In genomic region chr2:30826481-30826880, GRCh38 we compare ENCODE assay signal across 35 cellular contexts. TPM values are rescaled to one million over a fixed set of nuclear protein-coding genes. Genes with fewer than 3 reads are reported as not detected.
"Had no signal": no experiment of that assay in that cellular context is flagged by ENCODE, and none has a peak within 500 bp of the region (broad histone marks: within the 10 kb centered on the region; RNA-seq: fewer than 3 reads in every experiment).

No MANE protein-coding gene starts in this region.

- H3K27me3 Mint-ChIP-seq: activated B cell treated with CpG ODN at 0.5 μM for 24 hours; activated naive CD8-positive, alpha-beta T cell treated with anti-CD3 and anti-CD28 coated beads for 36 hours had no signal

- ATAC-seq: activated CD4-positive, CD25-positive, alpha-beta regulatory T cell treated with anti-CD3 and anti-CD28 coated beads, Interleukin-2, amount 50 U/mL, for 24 hours; activated CD8-positive, alpha-beta T cell treated with anti-CD3 and anti-CD28 coated beads for 36 hours; activated naive CD8-positive, alpha-beta T cell treated with anti-CD3 and anti-CD28 coated beads, Interleukin-2, amount 50 U/mL, for 24 hours; activated T-cell treated with anti-CD3 and anti-CD28 coated beads, Interleukin-2, amount 50 U/mL, for 4 hours; body of pancreas; T-helper 17 cell had no signal

- H3K4me1 Mint-ChIP-seq: activated B cell treated with CpG ODN at 0.5 μM for 24 hours; activated naive CD4-positive, alpha-beta T cell treated with anti-CD3 and anti-CD28 coated beads, Interleukin-2, amount 50 U/mL, for 24 hours; activated naive CD8-positive, alpha-beta T cell treated with anti-CD3 and anti-CD28 coated beads for 36 hours; activated naive CD8-positive, alpha-beta T cell treated with anti-CD3 and anti-CD28 coated beads, Interleukin-2, amount 50 U/mL, for 24 hours; T-helper 17 cell had no signal

- H3K27me3 ChIP-seq: adrenal gland, body of pancreas, colonic mucosa, esophagus squamous epithelium had no signal

- H3K36me3 ChIP-seq: adrenal gland, colonic mucosa, esophagus squamous epithelium, WERI-Rb-1 had no signal

- FAIRE-seq: endometrium, endothelial cell of umbilical vein, frontal cortex had no signal

- H3K9me3 Mint-ChIP-seq: activated naive CD4-positive, alpha-beta T cell treated with anti-CD3 and anti-CD28 coated beads, Interleukin-2, amount 50 U/mL, for 24 hours; activated T-helper 2 cell treated with anti-CD3 and anti-CD28 coated beads, Interferon-gamma antibody, Interleukin-2, Interleukin-4, amounts not matched to agents 10 μg/mL and 5 μg/mL and 100 μg/mL, durations not matched to agents 14 hours and 24 hours and 36 hours had no signal

- H3K27ac Mint-ChIP-seq: activated B cell treated with CpG ODN at 0.5 μM for 24 hours; activated CD8-positive, alpha-beta T cell treated with anti-CD3 and anti-CD28 coated beads for 36 hours; activated naive CD4-positive, alpha-beta T cell treated with anti-CD3 and anti-CD28 coated beads for 36 hours; activated naive CD4-positive, alpha-beta T cell treated with anti-CD3 and anti-CD28 coated beads, Interleukin-2, amount 50 U/mL, for 24 hours; activated naive CD8-positive, alpha-beta T cell treated with anti-CD3 and anti-CD28 coated beads for 36 hours; activated naive CD8-positive, alpha-beta T cell treated with anti-CD3 and anti-CD28 coated beads, Interleukin-2, amount 50 U/mL, for 24 hours; activated T-helper 1 cell treated with anti-CD3 and anti-CD28 coated beads, Interleukin-12 subunit alpha, Interleukin-12 subunit beta, Interleukin-2, Interleukin-4 antibody, amounts not matched to agents 30 ng/mL and 10 ng/mL and 1 ng/mL, durations not matched to agents 14 hours and 24 hours and 36 hours; activated T-helper 2 cell treated with anti-CD3 and anti-CD28 coated beads, Interferon-gamma antibody, Interleukin-2, Interleukin-4, amounts not matched to agents 10 μg/mL and 5 μg/mL and 100 μg/mL, durations not matched to agents 14 hours and 24 hours and 36 hours; T-helper 17 cell; T-helper 2 cell treated with Interferon-gamma antibody and Interleukin-4, amounts not matched to agents 5 μg/mL and 100 μg/mL, for 36 hours had no signal

- H3K36me3 Mint-ChIP-seq: activated naive CD4-positive, alpha-beta T cell treated with anti-CD3 and anti-CD28 coated beads, Interleukin-2, amount 50 U/mL, for 24 hours; activated naive CD8-positive, alpha-beta T cell treated with anti-CD3 and anti-CD28 coated beads for 36 hours had no signal

- H3K4me3 Mint-ChIP-seq: activated B cell treated with CpG ODN at 0.5 μM for 24 hours; activated CD8-positive, alpha-beta T cell treated with anti-CD3 and anti-CD28 coated beads for 36 hours; activated naive CD4-positive, alpha-beta T cell treated with anti-CD3 and anti-CD28 coated beads for 36 hours; activated naive CD4-positive, alpha-beta T cell treated with anti-CD3 and anti-CD28 coated beads, Interleukin-2, amount 50 U/mL, for 24 hours; activated naive CD8-positive, alpha-beta T cell treated with anti-CD3 and anti-CD28 coated beads for 36 hours; activated naive CD8-positive, alpha-beta T cell treated with anti-CD3 and anti-CD28 coated beads, Interleukin-2, amount 50 U/mL, for 24 hours; activated T-cell treated with anti-CD3 and anti-CD28 coated beads, Interleukin-2, amount 50 U/mL, for 4 hours; activated T-helper 1 cell treated with anti-CD3 and anti-CD28 coated beads, Interleukin-12 subunit alpha, Interleukin-12 subunit beta, Interleukin-2, Interleukin-4 antibody, amounts not matched to agents 30 ng/mL and 10 ng/mL and 1 ng/mL, durations not matched to agents 14 hours and 24 hours and 36 hours; T-helper 17 cell; T-helper 2 cell treated with Interferon-gamma antibody and Interleukin-4, amounts not matched to agents 5 μg/mL and 100 μg/mL, for 36 hours had no signal

- H3K4me1 ChIP-seq: adrenal gland, body of pancreas, colonic mucosa had no signal

- H3K27ac ChIP-seq: adrenal gland, body of pancreas, colonic mucosa, epithelial cell of prostate, esophagus squamous epithelium, WERI-Rb-1 had no signal

- DNase-seq: activated B cell treated with CpG ODN at 0.5 μM for 24 hours; activated CD4-positive, alpha-beta T cell treated with anti-CD3 and anti-CD28 coated beads for 48 hours; activated CD4-positive, alpha-beta T cell treated with anti-CD3 and anti-CD28 coated beads, Interleukin-2, amount 50 U/mL, for 1 hour; activated CD4-positive, alpha-beta T cell treated with anti-CD3 and anti-CD28 coated beads, Interleukin-2, amount 50 U/mL, for 48 hours; activated CD8-positive, alpha-beta memory T cell treated with anti-CD3 and anti-CD28 coated beads for 24 hours; activated CD8-positive, alpha-beta T cell treated with anti-CD3 and anti-CD28 coated beads for 36 hours; activated effector memory CD4-positive, alpha-beta T cell treated with anti-CD3 and anti-CD28 coated beads, Interleukin-2, amount 50 U/mL, for 16 hours; activated naive CD4-positive, alpha-beta T cell treated with anti-CD3 and anti-CD28 coated beads for 36 hours; activated naive CD8-positive, alpha-beta T cell treated with anti-CD3 and anti-CD28 coated beads for 36 hours; activated naive CD8-positive, alpha-beta T cell treated with anti-CD3 and anti-CD28 coated beads, Interleukin-2, amount 50 U/mL, for 24 hours; activated T-cell treated with anti-CD3 and anti-CD28 coated beads, Interleukin-2, amount 50 U/mL, for 4 hours; adrenal gland; amygdala; aorta; body of pancreas; central memory CD4-positive, alpha-beta T cell; cerebellar nuclear complex; colonic mucosa; effector CD8-positive, alpha-beta T cell; esophagus squamous epithelium; foreskin fibroblast; T-helper 1 cell; T-helper 17 cell; T1000; WERI-Rb-1 had no signal

- H3K4me3 ChIP-seq: adrenal gland, body of pancreas, colonic mucosa, esophagus squamous epithelium had no signal

- H3K9me3 ChIP-seq: adrenal gland, body of pancreas, colonic mucosa had no signal

RNA-seq across cellular contexts. Expression of gene CAPN13, which starts 19.2 kb away (rescaled TPM):
- total RNA-seq: activated B cell treated with CpG ODN at 0.5 μM for 24 hours; activated CD8-positive, alpha-beta T cell treated with anti-CD3 and anti-CD28 coated beads for 36 hours; activated naive CD4-positive, alpha-beta T cell treated with anti-CD3 and anti-CD28 coated beads for 36 hours; activated naive CD8-positive, alpha-beta T cell treated with anti-CD3 and anti-CD28 coated beads for 36 hours; activated T-helper 1 cell treated with anti-CD3 and anti-CD28 coated beads, Interleukin-12 subunit alpha, Interleukin-12 subunit beta, Interleukin-2, Interleukin-4 antibody, amounts not matched to agents 30 ng/mL and 10 ng/mL and 1 ng/mL, durations not matched to agents 14 hours and 24 hours and 36 hours; activated T-helper 2 cell treated with anti-CD3 and anti-CD28 coated beads, Interferon-gamma antibody, Interleukin-2, Interleukin-4, amounts not matched to agents 10 μg/mL and 5 μg/mL and 100 μg/mL, durations not matched to agents 14 hours and 24 hours and 36 hours; aorta; dermis microvascular lymphatic vessel endothelial cell; endothelial cell of umbilical vein; frontal cortex; T-helper 17 cell had no signal
- polyA plus RNA-seq: endothelial cell of umbilical vein had no signal
